27 cellular contexts compared by ENCODE assay signal in genomic region chr1:86748622-86749373, GRCh38. TPM values are rescaled to one million over a fixed set of nuclear protein-coding genes. Genes with fewer than 3 reads are reported as not detected.
A peak's percentile ranks its signal among the peaks of the same experiment; 100 is the strongest.
DNase-seq lines count a peak whose midpoint lies in the region; ATAC-seq and TF ChIP-seq lines count a peak whose summit lies in the region.
"Had no signal": no experiment of that assay in that cellular context is flagged by ENCODE, and none has a peak within 500 bp of the region (broad histone marks: within the 10 kb centered on the region; RNA-seq: fewer than 3 reads in every experiment).

No MANE protein-coding gene starts in this region.

- no peak overlapping the region for H3K4ac ChIP-seq in neuronal stem cell (ENCODE audit: low read length)

- no peak overlapping the region for H3K18ac ChIP-seq in neuronal stem cell (ENCODE audit: low read length)

- H4K91ac ChIP-seq in neuronal stem cell (ENCODE audit: low read depth, low read length, poor library complexity) = no peak overlapping the region

- ATAC-seq in natural killer cell = peak in 1 of 3 donors; percentile 25
- no peak for ATAC-seq in natural killer cell treated with Interleukin-12 subunit alpha and Interleukin-12 subunit beta and Interleukin-15 and Interleukin-18, amount 100 ng/mL, for 72 hours
- no peak for ATAC-seq in T-helper 17 cell
- peak; percentile 67 for ATAC-seq in stimulated activated naive CD8-positive, alpha-beta T cell treated with anti-CD3 and anti-CD28 coated beads, Interleukin-15, amount 100 ng/mL, for 72 hours
- ATAC-seq: A549, Panc1 had no signal

- WGBS in neuronal stem cell (ENCODE audit: extremely low coverage in 2 of 2, insufficient read length in 2 of 2, insufficient replicate concordance in 1 of 2), 2 donors = no CpG with 5 or more reads among the region's 4 CpGs

- H3K27ac ChIP-seq in neuronal stem cell (replicated peaks; ENCODE audit: low read length) = no peak overlapping the region
- H3K27ac ChIP-seq: A549, HL-60, RWPE1 had no signal

- peaks cover 0 to 6% of the 10 kb centered on the region in 2 donors for H3K4me1 ChIP-seq in neuronal stem cell (ENCODE audit: control insufficient read depth in 2 of 2, insufficient read depth in 1 of 2, low read depth in 1 of 2, low read length in 2 of 2)
- H3K4me1 ChIP-seq: A549 had no signal

- no peak overlapping the region for H3K23ac ChIP-seq in neuronal stem cell (ENCODE audit: low read depth, low read length, poor library complexity)

- no peak overlapping the region for H3K4me3 ChIP-seq in neuronal stem cell (ENCODE audit: low read length in 2 of 2)
- H3K4me3 ChIP-seq: A549; BLaER1 treated with 17β-estradiol and CSF1 and Interleukin-3, amounts not matched to agents 10 nM and 100 nM had no signal

- no peak overlapping the region for H4K8ac ChIP-seq in neuronal stem cell (ENCODE audit: low read depth, low read length)

- peaks cover 7% of the 10 kb centered on the region for H3K36me3 Mint-ChIP-seq in natural killer cell
- peaks cover 11% of the 10 kb centered on the region for H3K36me3 Mint-ChIP-seq in natural killer cell treated with Interleukin-12 subunit alpha and Interleukin-12 subunit beta and Interleukin-15 and Interleukin-18, amount 100 ng/mL, for 72 hours
- H3K36me3 Mint-ChIP-seq in T-helper 17 cell (ENCODE audit: low read depth) = no peaks in the 10 kb centered on the region
- H3K36me3 Mint-ChIP-seq in nephron (ENCODE audit: low read depth) = peaks cover 28% of the 10 kb centered on the region

- no peak overlapping the region for H2AFZ ChIP-seq in neuronal stem cell (ENCODE audit: low read length)

- H3K9ac ChIP-seq in neuronal stem cell (ENCODE audit: low read depth, low read length, poor library complexity) = no peak overlapping the region
- H3K9ac ChIP-seq: BLaER1 treated with 17β-estradiol and CSF1 and Interleukin-3, amounts not matched to agents 10 nM and 100 nM had no signal

- no peak overlapping the region for H2BK120ac ChIP-seq in neuronal stem cell (ENCODE audit: low read depth, low read length)

- peaks cover 6 to 10% of the 10 kb centered on the region in 2 donors for H3K4me1 Mint-ChIP-seq in natural killer cell
- peaks cover 0 to 3% of the 10 kb centered on the region in 2 donors for H3K4me1 Mint-ChIP-seq in natural killer cell treated with Interleukin-12 subunit alpha and Interleukin-12 subunit beta and Interleukin-15 and Interleukin-18, amount 100 ng/mL, for 72 hours (ENCODE audit: low read depth in 2 of 2)
- peaks cover 5% of the 10 kb centered on the region for H3K4me1 Mint-ChIP-seq in T-helper 17 cell
- peaks cover 14% of the 10 kb centered on the region for H3K4me1 Mint-ChIP-seq in nephron
- H3K4me1 Mint-ChIP-seq in stimulated activated naive CD8-positive, alpha-beta T cell treated with anti-CD3 and anti-CD28 coated beads, Interleukin-15, amount 100 ng/mL, for 72 hours = peaks cover 9% of the 10 kb centered on the region

- H3K4me3 Mint-ChIP-seq in natural killer cell (no peak overlapping the region), T-helper 17 cell (no peak overlapping the region), nephron (no peak overlapping the region)
- H3K4me3 Mint-ChIP-seq in natural killer cell treated with Interleukin-12 subunit alpha and Interleukin-12 subunit beta and Interleukin-15 and Interleukin-18, amount 100 ng/mL, for 72 hours = no peak overlapping the region
- no peak overlapping the region for H3K4me3 Mint-ChIP-seq in stimulated activated naive CD8-positive, alpha-beta T cell treated with anti-CD3 and anti-CD28 coated beads, Interleukin-15, amount 100 ng/mL, for 72 hours
- H3K4me3 Mint-ChIP-seq: CD4-positive, alpha-beta memory T cell had no signal

- H3K36me3 ChIP-seq in neuronal stem cell (replicated peaks in 1 of 2; ENCODE audit: control insufficient read depth in 2 of 2, insufficient read depth in 2 of 2, low read length in 2 of 2) = peaks cover 4 to 24% of the 10 kb centered on the region in 2 donors

- H3K9me3 ChIP-seq in T-helper 17 cell (ENCODE audit: control insufficient read depth, low read length, poor library complexity, severe bottlenecking) (no peaks in the 10 kb centered on the region), neuronal stem cell (replicated peaks in 1 of 2; ENCODE audit: control insufficient read depth in 2 of 2, insufficient read depth in 1 of 2, low read depth in 1 of 2, low read length in 2 of 2) (no peaks in the 10 kb centered on the region)
- H3K9me3 ChIP-seq: A549; BLaER1 treated with 17β-estradiol and CSF1 and Interleukin-3, amounts not matched to agents 10 nM and 100 nM; Caco-2 had no signal

- no peak overlapping the region for H3K4me2 ChIP-seq in neuronal stem cell (ENCODE audit: insufficient read depth, low read length, poor library complexity, severe bottlenecking)
- H3K4me2 ChIP-seq: A549; BLaER1 treated with 17β-estradiol and CSF1 and Interleukin-3, amounts not matched to agents 10 nM and 100 nM had no signal

- DNase-seq in natural killer cell (no peak), T-helper 17 cell (no peak), superior temporal gyrus (ENCODE audit: extremely low spot score) (no peak), neuronal stem cell (ENCODE audit: low spot score) (no peak), COR-L47 (lab: John Stamatoyannopoulos, UW) (no peak)
- no peak for DNase-seq in natural killer cell treated with Interleukin-12 subunit alpha and Interleukin-12 subunit beta and Interleukin-15 and Interleukin-18, amount 100 ng/mL, for 72 hours (ENCODE audit: low spot score)
- no peak for DNase-seq in stimulated activated naive CD8-positive, alpha-beta T cell treated with anti-CD3 and anti-CD28 coated beads, Interleukin-15, amount 100 ng/mL, for 72 hours
- DNase-seq: AML-193; Caco-2; CD4-positive, alpha-beta memory T cell; DMS79 treated with DMSO at 0.1 percent for 48 hours; GF-D8; Karpas-422; MV-4-11; NCI-H1105 treated with DMSO at 0.1 percent for 48 hours; NCI-H146; NCI-H1930; NCI-H2107; NCI-H446 treated with DMSO at 0.1 percent for 48 hours; NCI-H526; SHP77 had no signal

- H3K14ac ChIP-seq in neuronal stem cell (ENCODE audit: low read length) = no peak overlapping the region

- no peak overlapping the region for H2BK15ac ChIP-seq in neuronal stem cell (ENCODE audit: low read length)

- H3K79me1 ChIP-seq in neuronal stem cell (ENCODE audit: low read depth, low read length) = no peaks in the 10 kb centered on the region

- H3K9me3 Mint-ChIP-seq in natural killer cell = no peaks in the 10 kb centered on the region
- no peaks in the 10 kb centered on the region for H3K9me3 Mint-ChIP-seq in natural killer cell treated with Interleukin-12 subunit alpha and Interleukin-12 subunit beta and Interleukin-15 and Interleukin-18, amount 100 ng/mL, for 72 hours
- H3K9me3 Mint-ChIP-seq in nephron = no peaks in the 10 kb centered on the region
- no peaks in the 10 kb centered on the region for H3K9me3 Mint-ChIP-seq in stimulated activated naive CD8-positive, alpha-beta T cell treated with anti-CD3 and anti-CD28 coated beads, Interleukin-15, amount 100 ng/mL, for 72 hours
- H3K9me3 Mint-ChIP-seq: CD4-positive, alpha-beta memory T cell had no signal

- H3K27ac Mint-ChIP-seq in natural killer cell (peak overlapping the region; percentile 1 to 61), T-helper 17 cell (peak overlapping the region; percentile 3), nephron (peak overlapping the region; percentile 1 to 14 (median 13))
- H3K27ac Mint-ChIP-seq in natural killer cell treated with Interleukin-12 subunit alpha and Interleukin-12 subunit beta and Interleukin-15 and Interleukin-18, amount 100 ng/mL, for 72 hours = no peak overlapping the region
- H3K27ac Mint-ChIP-seq in stimulated activated naive CD8-positive, alpha-beta T cell treated with anti-CD3 and anti-CD28 coated beads, Interleukin-15, amount 100 ng/mL, for 72 hours = no peak overlapping the region

- no peak overlapping the region for H2BK5ac ChIP-seq in neuronal stem cell (ENCODE audit: low read length)

- H3K27me3 Mint-ChIP-seq in natural killer cell (ENCODE audit: low read depth in 2 of 2) (no peaks in the 10 kb centered on the region), T-helper 17 cell (peaks cover 7% of the 10 kb centered on the region), nephron (ENCODE audit: low read depth) (no peaks in the 10 kb centered on the region)
- H3K27me3 Mint-ChIP-seq in natural killer cell treated with Interleukin-12 subunit alpha and Interleukin-12 subunit beta and Interleukin-15 and Interleukin-18, amount 100 ng/mL, for 72 hours = no peaks in the 10 kb centered on the region
- peaks cover 6% of the 10 kb centered on the region for H3K27me3 Mint-ChIP-seq in stimulated activated naive CD8-positive, alpha-beta T cell treated with anti-CD3 and anti-CD28 coated beads, Interleukin-15, amount 100 ng/mL, for 72 hours
- H3K27me3 Mint-ChIP-seq: CD4-positive, alpha-beta memory T cell had no signal

- intact Hi-C loops in natural killer cell (cut with micrococcal nuclease) = loop anchor here (10.0 kb wide), 1 partner anchor 274 kb away; no protein-coding TSS in a partner anchor

- no peak overlapping the region for H2AK5ac ChIP-seq in neuronal stem cell (ENCODE audit: low read depth, low read length)

- TF ChIP-seq CTCF in natural killer cell (IDR thresholded peaks at IDR 0.05) = no peak
- TF ChIP-seq CTCF in nephron (IDR thresholded peaks at IDR 0.05; ENCODE audit: unreplicated experiment in 3 of 3) = no peak

- H2BK12ac ChIP-seq in neuronal stem cell (ENCODE audit: low read length) = no peak overlapping the region

- H3K27me3 ChIP-seq in neuronal stem cell (ENCODE audit: control insufficient read depth in 3 of 3, insufficient read depth in 3 of 3, low read depth in 1 of 3, low read length in 3 of 3) = no peaks in the 10 kb centered on the region
- H3K27me3 ChIP-seq: BLaER1 treated with 17β-estradiol and CSF1 and Interleukin-3, amounts not matched to agents 10 nM and 100 nM had no signal

RNA-seq across cellular contexts. Expression of gene SH3GLB1, which starts 44.4 kb away (rescaled TPM):
- total RNA-seq in natural killer cell (100 to 1,000 TPM in 2 of 3 donors, 10 to 100 TPM in 1; 98.1 to 114 (median 109) TPM), T-helper 17 cell (10 to 100 TPM; 54.3 to 61.5 TPM)
- 100 to 1,000 TPM in 1 of 2 donors, 10 to 100 TPM in 1; 59.3 to 107 TPM for total RNA-seq in natural killer cell treated with Interleukin-12 subunit alpha and Interleukin-12 subunit beta and Interleukin-15 and Interleukin-18, amount 100 ng/mL, for 72 hours
- 23.0 TPM for polyA plus RNA-seq in neuronal stem cell (2013, experiment 1 of 2)
- 23.7 TPM for polyA plus RNA-seq in neuronal stem cell (2013, experiment 2 of 2)

Comparison
In these comparisons a context has a peak if more than half of its experiments do, and no peak if none do; other contexts are left out.
1. H3K27ac Mint-ChIP-seq: peak in natural killer cell (2 of 2), T-helper 17 cell (single experiment) and nephron (3 of 3); none in natural killer cell treated with Interleukin-12 subunit alpha and Interleukin-12 subunit beta and Interleukin-15 and Interleukin-18, amount 100 ng/mL, for 72 hours (0 of 2) and stimulated activated naive CD8-positive, alpha-beta T cell treated with anti-CD3 and anti-CD28 coated beads, Interleukin-15, amount 100 ng/mL, for 72 hours (0 of 2).